In genomic region chr17:1000597-1001490, GRCh38 we compare ENCODE assay signal across 10 cellular contexts. TPM values are rescaled to one million over a fixed set of nuclear protein-coding genes. Genes with fewer than 3 reads are reported as not detected.
A peak's percentile ranks its signal among the peaks of the same experiment; 100 is the strongest.
DNase-seq lines count a peak whose midpoint lies in the region; ATAC-seq and TF ChIP-seq lines count a peak whose summit lies in the region.
"Had no signal": no experiment of that assay in that cellular context is flagged by ENCODE, and none has a peak within 500 bp of the region (broad histone marks: within the 10 kb centered on the region; RNA-seq: fewer than 3 reads in every experiment).

No MANE protein-coding gene starts in this region.

- no TSS peak for BruUV-seq in PC-3 (replicated peaks; lab: Mats Ljungman, UMichigan)

- peaks cover 41 to 68% of the 10 kb centered on the region in 2 donors for H3K4me1 ChIP-seq in ascending aorta
- peaks cover 71% of the 10 kb centered on the region for H3K4me1 ChIP-seq in skeletal muscle satellite cell (ENCODE audit: control insufficient read depth, insufficient read depth, low read length)
- H3K4me1 ChIP-seq in PC-3 (ENCODE audit: insufficient read depth, low read length): peaks cover 12% of the 10 kb centered on the region

- H3K36me3 ChIP-seq in ascending aorta: peaks cover 11 to 37% of the 10 kb centered on the region in 2 donors
- peaks cover 47% of the 10 kb centered on the region for H3K36me3 ChIP-seq in skeletal muscle satellite cell (ENCODE audit: insufficient read depth, low read length)
- H3K36me3 ChIP-seq in PC-3 (ENCODE audit: low read depth, low read length): peaks cover 22% of the 10 kb centered on the region; the same call in 1 of the 2 replicates

- DNase-seq in HT1080 (ENCODE audit: low read depth) (peak; percentile 24), ascending aorta (ENCODE audit: low spot score in 2 of 2) (peak in 1 of 2 donors; percentile 70), left ventricle myocardium superior (peak; percentile 67), LoVo (ENCODE audit: low spot score) (no peak), PC-3 (no peak), omental fat pad (ENCODE audit: low spot score) (no peak), NCI-H2196 treated with DMSO at 0.1 percent for 48 hours (lab: John Stamatoyannopoulos, UW; ENCODE audit: unreplicated experiment) (no peak)
- DNase-seq: GF-D8, Peyer's patch had no signal

- H3K79me2 ChIP-seq in PC-3 (ENCODE audit: low read length): peaks cover 25% of the 10 kb centered on the region

- intact Hi-C loops in ascending aorta (cut with DNase I) (loop anchor here (2.0 kb wide), 1 partner anchor 46 kb away; no protein-coding TSS in a partner anchor), left ventricle myocardium superior (cut with micrococcal nuclease) (no loop called here), PC-3 (cut with micrococcal nuclease) (no loop called here)

- ATAC-seq in left ventricle myocardium superior (peak; percentile 9), PC-3 (no peak), omental fat pad (ENCODE audit: low FRiP score) (no peak)

- CTCF ChIA-PET in PC-3 (lab: Charles Lee): no interaction called here

- no peaks in the 10 kb centered on the region for H4K20me1 ChIP-seq in PC-3 (ENCODE audit: low read length)

- peak overlapping the region; percentile 7 for H3K9ac ChIP-seq in skeletal muscle satellite cell (ENCODE audit: low read depth, low read length)
- no peak overlapping the region for H3K9ac ChIP-seq in PC-3 (ENCODE audit: low read length)

- no peaks in the 10 kb centered on the region for H3K9me2 ChIP-seq in PC-3 (replicated peaks; ENCODE audit: low read length)

- no peaks in the 10 kb centered on the region for H3F3A ChIP-seq in PC-3 (ENCODE audit: low read length, unreplicated experiment)

- H3K4me3 ChIP-seq in ascending aorta (no peak overlapping the region), skeletal muscle satellite cell (ENCODE audit: low read length) (peak overlapping the region; percentile 0), PC-3 (ENCODE audit: low read length) (no peak overlapping the region)
- H3K4me3 ChIP-seq: Peyer's patch had no signal

- peak overlapping the region; percentile 51 for H3K4me2 ChIP-seq in skeletal muscle satellite cell (ENCODE audit: low read length)
- H3K4me2 ChIP-seq in PC-3 (ENCODE audit: low read length): no peak overlapping the region

- no peak overlapping the region for H2AFZ ChIP-seq in PC-3 (ENCODE audit: low read length)

- POLR2A ChIA-PET in PC-3 (lab: Charles Lee; ENCODE audit: unreplicated experiment): no interaction called here

- H3K27me3 ChIP-seq in ascending aorta (no peaks in the 10 kb centered on the region), skeletal muscle satellite cell (ENCODE audit: control insufficient read depth, insufficient read depth, low read length) (no peaks in the 10 kb centered on the region), PC-3 (ENCODE audit: low read length) (no peaks in the 10 kb centered on the region)
- H3K27me3 ChIP-seq: Peyer's patch had no signal

- TF ChIP-seq CTCF in ascending aorta (IDR thresholded peaks at IDR 0.05): no peak
- TF ChIP-seq CTCF in PC-3 (conservative IDR thresholded peaks at IDR 0.05; ENCODE audit: low read depth, low read length): no peak
- TF ChIP-seq CTCF in omental fat pad (IDR thresholded peaks at IDR 0.05): no peak

- H3K9me3 ChIP-seq in ascending aorta (no peaks in the 10 kb centered on the region), skeletal muscle satellite cell (replicated peaks; ENCODE audit: low read length) (no peaks in the 10 kb centered on the region), PC-3 (ENCODE audit: low read length) (no peaks in the 10 kb centered on the region)
- H3K9me3 ChIP-seq: Peyer's patch had no signal

- H3K27ac ChIP-seq in ascending aorta: peak overlapping the region; percentile 84 to 89
- no peak overlapping the region for H3K27ac ChIP-seq in PC-3 (ENCODE audit: low read length)

RNA-seq across cellular contexts. Expression of gene TIMM22, which starts 3.9 kb away (rescaled TPM):
- 25.2 and 25.8 TPM in 2 replicates for total RNA-seq in HT1080 (2014; rRNA removed; shearing (Covaris generic))
- 14.5 and 15.1 TPM in 2 replicates for polyA plus RNA-seq in HT1080 (2015; cell fraction: cytosol; rRNA removed)
- 6.8 and 7.2 TPM in 2 replicates for polyA plus RNA-seq in HT1080 (2015; cell fraction: nucleus; rRNA removed)
- 12.1 TPM for total RNA-seq in ascending aorta
- 15.8 TPM for total RNA-seq in left ventricle myocardium superior
- total RNA-seq in skeletal muscle satellite cell (2012; rRNA removed): 17.2 and 17.5 TPM in 2 replicates
- 17.2 and 17.7 TPM in 2 replicates for total RNA-seq in PC-3 (2014; rRNA removed)
- 10 to 100 TPM; 10.9 to 18.3 (median 13.4) TPM for total RNA-seq in omental fat pad

RNA-seq across cellular contexts. Expression of gene NXN, which starts 21.3 kb away (rescaled TPM):
- total RNA-seq in HT1080 (2014; rRNA removed; shearing (Covaris generic)): 2.6 and 3.5 TPM in 2 replicates
- 2.5 and 3.5 TPM in 2 replicates for polyA plus RNA-seq in HT1080 (2015; cell fraction: cytosol; rRNA removed)
- polyA plus RNA-seq in HT1080 (2015; cell fraction: nucleus; rRNA removed): 1.9 and 3.9 TPM in 2 replicates
- total RNA-seq in ascending aorta: 67.3 TPM
- 18.9 TPM for total RNA-seq in left ventricle myocardium superior
- 1.0 and 3.3 TPM in 2 replicates for total RNA-seq in skeletal muscle satellite cell (2012; rRNA removed)
- total RNA-seq in PC-3 (2014; rRNA removed): 20.8 and 25.6 TPM in 2 replicates
- total RNA-seq in omental fat pad: 10 to 100 TPM in 3 of 4 donors, 1 to 10 TPM in 1; 6.8 to 16.6 (median 11.1) TPM

Comparison
In these comparisons a context has a peak if more than half of its experiments do, and no peak if none do; other contexts are left out.
1. DNase-seq: peak in HT1080 (single experiment) and left ventricle myocardium superior (single experiment); none in LoVo (single experiment), PC-3 (single experiment), omental fat pad (single experiment) and NCI-H2196 treated with DMSO at 0.1 percent for 48 hours (single experiment).